33 cellular contexts compared by ENCODE assay signal in genomic region chr11:70542811-70543210, GRCh38.
"Had no signal": no experiment of that assay in that cellular context is flagged by ENCODE, and none has a peak within 500 bp of the region (broad histone marks: within the 10 kb centered on the region; RNA-seq: fewer than 3 reads in every experiment).

No MANE protein-coding gene starts in this region.

- H3K4me3 ChIP-seq: ascending aorta, breast epithelium, cardiac muscle cell, coronary artery, dorsolateral prefrontal cortex, esophagus muscularis mucosa, gastroesophageal sphincter had no signal

- H3K4me1 ChIP-seq: ascending aorta, breast epithelium, esophagus muscularis mucosa, gastroesophageal sphincter had no signal

- H3K27ac ChIP-seq: ascending aorta, breast epithelium, cardiac muscle cell, coronary artery, dorsolateral prefrontal cortex, esophagus muscularis mucosa, gastroesophageal sphincter, WERI-Rb-1 had no signal

- H3K4me3 Mint-ChIP-seq: activated B cell treated with CpG ODN at 0.5 μM for 24 hours; activated CD8-positive, alpha-beta T cell treated with anti-CD3 and anti-CD28 coated beads for 36 hours; activated naive CD4-positive, alpha-beta T cell treated with anti-CD3 and anti-CD28 coated beads for 36 hours; activated naive CD4-positive, alpha-beta T cell treated with anti-CD3 and anti-CD28 coated beads, Interleukin-2, amount 50 U/mL, for 24 hours; activated naive CD8-positive, alpha-beta T cell treated with anti-CD3 and anti-CD28 coated beads, Interleukin-2, amount 10 ng/mL, durations not matched to agents 7 days and 5 days; activated T-helper 1 cell treated with anti-CD3 and anti-CD28 coated beads, Interleukin-12 subunit alpha, Interleukin-12 subunit beta, Interleukin-2, Interleukin-4 antibody, amounts not matched to agents 30 ng/mL and 10 ng/mL and 1 ng/mL, durations not matched to agents 14 hours and 24 hours and 36 hours; brain; dendritic cell treated with granulocyte-macrophage colony-stimulating factor and Interleukin-4, amounts not matched to agents 40 ng/mL and 50 ng/mL, for 4 days; endodermal cell; T-helper 17 cell; T-helper 2 cell treated with Interferon-gamma antibody and Interleukin-4, amounts not matched to agents 5 μg/mL and 100 μg/mL, for 36 hours had no signal

- H3K36me3 ChIP-seq: ascending aorta, breast epithelium, cardiac muscle cell, esophagus muscularis mucosa, gastroesophageal sphincter, WERI-Rb-1 had no signal

- H3K27me3 Mint-ChIP-seq: activated CD8-positive, alpha-beta T cell treated with anti-CD3 and anti-CD28 coated beads for 36 hours; activated naive CD8-positive, alpha-beta T cell treated with anti-CD3 and anti-CD28 coated beads, Interleukin-2, amount 10 ng/mL, durations not matched to agents 7 days and 5 days; brain had no signal

- H3K4me1 Mint-ChIP-seq: activated B cell treated with CpG ODN at 0.5 μM for 24 hours; activated naive CD4-positive, alpha-beta T cell treated with anti-CD3 and anti-CD28 coated beads, Interleukin-2, amount 50 U/mL, for 24 hours; activated naive CD8-positive, alpha-beta T cell treated with anti-CD3 and anti-CD28 coated beads, Interleukin-2, amount 10 ng/mL, durations not matched to agents 7 days and 5 days; T-helper 17 cell had no signal

- H3K36me3 Mint-ChIP-seq: activated naive CD4-positive, alpha-beta T cell treated with anti-CD3 and anti-CD28 coated beads, Interleukin-2, amount 50 U/mL, for 24 hours; activated naive CD8-positive, alpha-beta T cell treated with anti-CD3 and anti-CD28 coated beads, Interleukin-2, amount 10 ng/mL, durations not matched to agents 7 days and 5 days had no signal

- H3K27me3 ChIP-seq: ascending aorta, breast epithelium, cardiac muscle cell, gastroesophageal sphincter had no signal

- DNase-seq: activated B cell treated with CpG ODN at 0.5 μM for 24 hours; activated CD4-positive, alpha-beta T cell treated with anti-CD3 and anti-CD28 coated beads for 48 hours; activated CD4-positive, alpha-beta T cell treated with anti-CD3 and anti-CD28 coated beads, Interleukin-2, amount 50 U/mL, for 1 hour; activated CD4-positive, alpha-beta T cell treated with anti-CD3 and anti-CD28 coated beads, Interleukin-2, amount 50 U/mL, for 48 hours; activated CD8-positive, alpha-beta memory T cell treated with anti-CD3 and anti-CD28 coated beads for 24 hours; activated CD8-positive, alpha-beta T cell treated with anti-CD3 and anti-CD28 coated beads for 36 hours; activated effector memory CD4-positive, alpha-beta T cell treated with anti-CD3 and anti-CD28 coated beads, Interleukin-2, amount 50 U/mL, for 16 hours; activated naive CD4-positive, alpha-beta T cell treated with anti-CD3 and anti-CD28 coated beads for 36 hours; activated naive CD8-positive, alpha-beta T cell treated with anti-CD3 and anti-CD28 coated beads, Interleukin-2, amount 10 ng/mL, durations not matched to agents 7 days and 5 days; activated T-cell treated with anti-CD3 and anti-CD28 coated beads, Interleukin-2, amount 50 U/mL, for 48 hours; central memory CD4-positive, alpha-beta T cell; cerebellar nuclear complex; effector memory CD4-positive, alpha-beta T cell; endodermal cell; foreskin melanocyte; T-helper 1 cell; T-helper 17 cell; T1000; WERI-Rb-1 had no signal

- ATAC-seq: activated CD4-positive, CD25-positive, alpha-beta regulatory T cell treated with anti-CD3 and anti-CD28 coated beads, Interleukin-2, amount 50 U/mL, for 24 hours; activated CD8-positive, alpha-beta T cell treated with anti-CD3 and anti-CD28 coated beads for 36 hours; gastroesophageal sphincter; T-helper 17 cell had no signal

- H3K9me3 Mint-ChIP-seq: activated B cell treated with CpG ODN at 0.5 μM for 24 hours; activated CD8-positive, alpha-beta T cell treated with anti-CD3 and anti-CD28 coated beads for 36 hours; activated naive CD4-positive, alpha-beta T cell treated with anti-CD3 and anti-CD28 coated beads for 36 hours; activated naive CD4-positive, alpha-beta T cell treated with anti-CD3 and anti-CD28 coated beads, Interleukin-2, amount 50 U/mL, for 24 hours; activated naive CD8-positive, alpha-beta T cell treated with anti-CD3 and anti-CD28 coated beads, Interleukin-2, amount 10 ng/mL, durations not matched to agents 7 days and 5 days; activated T-helper 1 cell treated with anti-CD3 and anti-CD28 coated beads, Interleukin-12 subunit alpha, Interleukin-12 subunit beta, Interleukin-2, Interleukin-4 antibody, amounts not matched to agents 30 ng/mL and 10 ng/mL and 1 ng/mL, durations not matched to agents 14 hours and 24 hours and 36 hours; activated T-helper 2 cell treated with anti-CD3 and anti-CD28 coated beads, Interferon-gamma antibody, Interleukin-2, Interleukin-4, amounts not matched to agents 10 μg/mL and 5 μg/mL and 100 μg/mL, durations not matched to agents 14 hours and 24 hours and 36 hours; dendritic cell treated with granulocyte-macrophage colony-stimulating factor and Interleukin-4, amounts not matched to agents 40 ng/mL and 50 ng/mL, for 4 days; endodermal cell; T-helper 2 cell treated with Interferon-gamma antibody and Interleukin-4, amounts not matched to agents 5 μg/mL and 100 μg/mL, for 36 hours had no signal

- H3K27ac Mint-ChIP-seq: activated B cell treated with CpG ODN at 0.5 μM for 24 hours; activated CD8-positive, alpha-beta T cell treated with anti-CD3 and anti-CD28 coated beads for 36 hours; activated naive CD4-positive, alpha-beta T cell treated with anti-CD3 and anti-CD28 coated beads for 36 hours; activated naive CD4-positive, alpha-beta T cell treated with anti-CD3 and anti-CD28 coated beads, Interleukin-2, amount 50 U/mL, for 24 hours; activated naive CD8-positive, alpha-beta T cell treated with anti-CD3 and anti-CD28 coated beads, Interleukin-2, amount 10 ng/mL, durations not matched to agents 7 days and 5 days; activated T-helper 1 cell treated with anti-CD3 and anti-CD28 coated beads, Interleukin-12 subunit alpha, Interleukin-12 subunit beta, Interleukin-2, Interleukin-4 antibody, amounts not matched to agents 30 ng/mL and 10 ng/mL and 1 ng/mL, durations not matched to agents 14 hours and 24 hours and 36 hours; activated T-helper 2 cell treated with anti-CD3 and anti-CD28 coated beads, Interferon-gamma antibody, Interleukin-2, Interleukin-4, amounts not matched to agents 10 μg/mL and 5 μg/mL and 100 μg/mL, durations not matched to agents 14 hours and 24 hours and 36 hours; dendritic cell treated with granulocyte-macrophage colony-stimulating factor and Interleukin-4, amounts not matched to agents 40 ng/mL and 50 ng/mL, for 4 days; endodermal cell; T-helper 17 cell; T-helper 2 cell treated with Interferon-gamma antibody and Interleukin-4, amounts not matched to agents 5 μg/mL and 100 μg/mL, for 36 hours had no signal
